Comparison of ENCODE assay signal across 26 cellular contexts in genomic region chr2:223215136-223215535, GRCh38.
"Had no signal": no experiment of that assay in that cellular context is flagged by ENCODE, and none has a peak within 500 bp of the region (broad histone marks: within the 10 kb centered on the region; RNA-seq: fewer than 3 reads in every experiment).

No MANE protein-coding gene starts in this region.

- H3K36me3 ChIP-seq: colonic mucosa, left ventricle myocardium inferior, neural progenitor cell, transverse colon had no signal

- H3K9ac ChIP-seq: neural progenitor cell had no signal

- H3K36me3 Mint-ChIP-seq: activated naive CD8-positive, alpha-beta T cell treated with anti-CD3 and anti-CD28 coated beads for 36 hours; brain; naive B cell; neural progenitor cell had no signal

- H2AFZ ChIP-seq: neural progenitor cell had no signal

- H3K4me2 ChIP-seq: neural progenitor cell had no signal

- H3K27ac Mint-ChIP-seq: activated B cell treated with CpG ODN at 0.5 μM for 24 hours; activated CD8-positive, alpha-beta T cell treated with anti-CD3 and anti-CD28 coated beads for 36 hours; activated naive CD8-positive, alpha-beta T cell treated with anti-CD3 and anti-CD28 coated beads for 36 hours; activated T-helper 17 cell treated with anti-CD3 and anti-CD28 coated beads, Interleukin-2, amount 50 U/mL, for 72 hours; naive B cell; neural progenitor cell; T-helper 2 cell treated with Interferon-gamma antibody and Interleukin-4, amounts not matched to agents 5 μg/mL and 100 μg/mL, for 36 hours had no signal

- H3K9me3 Mint-ChIP-seq: activated T-helper 17 cell treated with anti-CD3 and anti-CD28 coated beads, Interleukin-2, amount 50 U/mL, for 72 hours; T-helper 2 cell treated with Interferon-gamma antibody and Interleukin-4, amounts not matched to agents 5 μg/mL and 100 μg/mL, for 36 hours had no signal

- H3K4me3 Mint-ChIP-seq: activated B cell treated with CpG ODN at 0.5 μM for 24 hours; activated CD8-positive, alpha-beta T cell treated with anti-CD3 and anti-CD28 coated beads for 36 hours; activated naive CD8-positive, alpha-beta T cell treated with anti-CD3 and anti-CD28 coated beads for 36 hours; activated T-helper 17 cell treated with anti-CD3 and anti-CD28 coated beads, Interleukin-2, amount 50 U/mL, for 72 hours; naive B cell; neural progenitor cell; T-helper 2 cell treated with Interferon-gamma antibody and Interleukin-4, amounts not matched to agents 5 μg/mL and 100 μg/mL, for 36 hours had no signal

- H3K4me3 ChIP-seq: colonic mucosa, left ventricle myocardium inferior, neural progenitor cell, transverse colon had no signal

- ATAC-seq: activated CD8-positive, alpha-beta T cell treated with anti-CD3 and anti-CD28 coated beads for 36 hours; activated T-helper 17 cell treated with anti-CD3 and anti-CD28 coated beads, Interleukin-2, amount 50 U/mL, for 72 hours; foreskin keratinocyte had no signal

- DNase-seq: activated B cell treated with CpG ODN at 0.5 μM for 24 hours; activated CD4-positive, alpha-beta T cell treated with anti-CD3 and anti-CD28 coated beads for 48 hours; activated CD8-positive, alpha-beta T cell treated with anti-CD3 and anti-CD28 coated beads for 36 hours; activated naive CD4-positive, alpha-beta T cell; activated naive CD8-positive, alpha-beta T cell treated with anti-CD3 and anti-CD28 coated beads for 36 hours; activated T-cell treated with anti-CD3 and anti-CD28 coated beads, Interleukin-2, amount 50 U/mL, for 1 hour; amygdala; central memory CD4-positive, alpha-beta T cell; colonic mucosa; foreskin keratinocyte; glutamatergic neuron; hypothalamus; left ventricle myocardium inferior; mammary epithelial cell; naive B cell; posterior cingulate gyrus; retina; stimulated activated CD4-positive, alpha-beta T cell treated with anti-CD3 and anti-CD28 coated beads, Interleukin-12 subunit alpha, Interleukin-12 subunit beta, amount 100 ng/mL, for 4 hours; stimulated activated CD4-positive, alpha-beta T cell treated with anti-CD3 and anti-CD28 coated beads, Interleukin-1b, Interleukin-23, amount 100 ng/mL, for 48 hours; stimulated activated CD8-positive, alpha-beta memory T cell treated with anti-CD3 and anti-CD28 coated beads, Interleukin-4, amount 100 ng/mL, for 48 hours; stimulated activated naive CD4-positive, alpha-beta T cell; transverse colon had no signal

- H3K9me3 ChIP-seq: colonic mucosa had no signal

- H3K4me1 ChIP-seq: colonic mucosa, foreskin keratinocyte, left ventricle myocardium inferior, neural progenitor cell, transverse colon had no signal

- H3K4me1 Mint-ChIP-seq: activated B cell treated with CpG ODN at 0.5 μM for 24 hours; activated naive CD8-positive, alpha-beta T cell treated with anti-CD3 and anti-CD28 coated beads for 36 hours; activated T-helper 17 cell treated with anti-CD3 and anti-CD28 coated beads, Interleukin-2, amount 50 U/mL, for 72 hours; naive B cell had no signal

- H3K27me3 Mint-ChIP-seq: activated naive CD8-positive, alpha-beta T cell treated with anti-CD3 and anti-CD28 coated beads for 36 hours; brain; naive B cell had no signal

- H3K27ac ChIP-seq: colonic mucosa, foreskin keratinocyte, left ventricle myocardium inferior, neural progenitor cell had no signal

- H3K27me3 ChIP-seq: colonic mucosa, neural progenitor cell, transverse colon had no signal
